8 cellular contexts compared by ENCODE assay signal in genomic region chrX:126967225-126967624, GRCh38.
"Had no signal": no experiment of that assay in that cellular context is flagged by ENCODE, and none has a peak within 500 bp of the region (broad histone marks: within the 10 kb centered on the region; RNA-seq: fewer than 3 reads in every experiment).

No MANE protein-coding gene starts in this region.

- H3K4me1 Mint-ChIP-seq: H9, IgD-negative memory B cell had no signal

- H3K27me3 Mint-ChIP-seq: IgD-negative memory B cell had no signal

- H3K36me3 Mint-ChIP-seq: IgD-negative memory B cell had no signal

- H2AFZ ChIP-seq: GM23248 had no signal

- H3K9ac ChIP-seq: GM23248 had no signal

- H3K4me3 Mint-ChIP-seq: H9, IgD-negative memory B cell had no signal

- H3K4me3 ChIP-seq: GM23248 had no signal

- H3K27ac Mint-ChIP-seq: H9, IgD-negative memory B cell had no signal

- FAIRE-seq: H54 had no signal

- DNase-seq: GM23248, GOT3, H9, HCEC 1CT, KG1 had no signal

- H3K27ac ChIP-seq: GM23248, HL-60 had no signal
